In the genomic region with DNA sequence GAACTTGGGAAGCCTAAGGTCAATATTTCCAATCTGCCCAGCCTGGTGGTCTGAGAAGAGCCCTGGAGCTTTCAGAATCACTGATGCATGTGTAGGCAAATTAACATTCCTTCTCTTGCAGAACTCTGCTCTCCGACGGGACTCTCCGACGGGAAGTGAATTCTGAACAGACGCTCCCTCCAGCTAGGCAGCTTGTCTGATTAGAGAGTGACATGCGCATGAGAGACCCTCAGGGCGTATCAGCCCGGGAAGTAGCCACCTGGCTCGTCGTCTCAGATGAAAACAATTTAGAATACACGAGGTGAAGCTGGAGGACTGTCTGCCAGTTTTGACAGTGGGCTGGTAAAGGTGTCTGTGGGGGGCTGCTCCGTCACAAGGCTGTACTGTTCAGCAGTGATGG, we compare ENCODE assay signal across 11 cellular contexts.
DNase-seq lines count a peak whose midpoint lies in the region; FAIRE-seq and TF ChIP-seq lines count a peak whose summit lies in the region.
"Had no signal": no experiment of that assay in that cellular context is flagged by ENCODE, and none has a peak within 500 bp of the region (broad histone marks: within the 10 kb centered on the region; RNA-seq: fewer than 3 reads in every experiment).

No MANE protein-coding gene starts in this region.

- TF ChIP-seq CTCF in endodermal cell (conservative IDR thresholded peaks at IDR 0.05) (no peak), kidney (IDR thresholded peaks at IDR 0.05; ENCODE audit: borderline replicate concordance, extremely low read depth, insufficient read depth) (no peak)

- H4K91ac ChIP-seq in neuronal stem cell (ENCODE audit: low read depth, low read length, poor library complexity), result no peak overlapping the region

- H2BK5ac ChIP-seq in neuronal stem cell (ENCODE audit: low read length), result no peak overlapping the region

- H3K9me3 ChIP-seq in HUES48 (ENCODE audit: control insufficient read depth, insufficient read depth, low read length) (no peaks in the 10 kb centered on the region), endodermal cell (ENCODE audit: control insufficient read depth, low read length) (no peaks in the 10 kb centered on the region), neuronal stem cell (replicated peaks in 1 of 2; ENCODE audit: control insufficient read depth in 2 of 2, insufficient read depth in 1 of 2, low read depth in 1 of 2, low read length in 2 of 2) (no peaks in the 10 kb centered on the region), kidney (ENCODE audit: control insufficient read depth in 1 of 2, low read length in 2 of 2) (no peaks in the 10 kb centered on the region)
- H3K9me3 ChIP-seq: gastrocnemius medialis had no signal

- DNase-seq in NCI-H69 (lab: John Stamatoyannopoulos, UW), result peak; percentile 5
- DNase-seq in endodermal cell, result no peak
- no peak for DNase-seq in neuronal stem cell (ENCODE audit: low spot score)
- no peak for DNase-seq in kidney
- no peak for DNase-seq in NCI-H748 (lab: John Stamatoyannopoulos, UW; ENCODE audit: unreplicated experiment)
- DNase-seq in activated CD4-positive, alpha-beta T cell treated with anti-CD3 and anti-CD28 coated beads, Interleukin-2, amount 50 U/mL, for 4 hours, result no peak

- H3K4me1 ChIP-seq in HUES48 (ENCODE audit: control insufficient read depth, insufficient read depth, low read length) (peaks cover 13% of the 10 kb centered on the region), endodermal cell (ENCODE audit: control insufficient read depth, insufficient read depth, low read length) (no peaks in the 10 kb centered on the region), neuronal stem cell (ENCODE audit: control insufficient read depth in 2 of 2, insufficient read depth in 1 of 2, low read depth in 1 of 2, low read length in 2 of 2) (peaks cover 3 to 15% of the 10 kb centered on the region in 2 donors), kidney (ENCODE audit: control insufficient read depth in 1 of 2, insufficient read depth in 1 of 2, low read depth in 1 of 2, low read length in 2 of 2) (peaks cover 0 to 4% of the 10 kb centered on the region in 2 donors)
- H3K4me1 ChIP-seq: gastrocnemius medialis had no signal

- no peak overlapping the region for H4K8ac ChIP-seq in neuronal stem cell (ENCODE audit: low read depth, low read length)

- H3K27ac ChIP-seq in HUES48 (ENCODE audit: low read depth, low read length), result no peak overlapping the region
- H3K27ac ChIP-seq in endodermal cell (ENCODE audit: low read depth, low read length), result no peak overlapping the region
- H3K27ac ChIP-seq in neuronal stem cell (replicated peaks; ENCODE audit: low read length), result no peak overlapping the region
- H3K27ac ChIP-seq in kidney (ENCODE audit: low read depth in 2 of 2, low read length in 2 of 2), result no peak overlapping the region
- H3K27ac ChIP-seq: gastrocnemius medialis had no signal

- no peak overlapping the region for H3K23ac ChIP-seq in neuronal stem cell (ENCODE audit: low read depth, low read length, poor library complexity)

- no peaks in the 10 kb centered on the region for H3K27me3 ChIP-seq in HUES48 (ENCODE audit: control insufficient read depth, insufficient read depth, low read length)
- no peaks in the 10 kb centered on the region for H3K27me3 ChIP-seq in endodermal cell (ENCODE audit: control insufficient read depth, insufficient read depth, low read length, poor library complexity, severe bottlenecking)
- H3K27me3 ChIP-seq in neuronal stem cell (ENCODE audit: control insufficient read depth in 3 of 3, insufficient read depth in 3 of 3, low read depth in 1 of 3, low read length in 3 of 3), result peaks cover 0 to 19% (median 0%) of the 10 kb centered on the region in 3 experiments
- H3K27me3 ChIP-seq: gastrocnemius medialis had no signal

- peak overlapping the region; percentile 44 for H3K4me3 Mint-ChIP-seq in endodermal cell
- H3K4me3 Mint-ChIP-seq: CD14-positive monocyte had no signal

- H3K4me3 ChIP-seq in HUES48 (ENCODE audit: low read depth, low read length) (0 out of 2 replicates have a peak overlapping the region, but pooled peaks have one; percentile 10), endodermal cell (ENCODE audit: low read length) (no peak overlapping the region), neuronal stem cell (ENCODE audit: low read length in 2 of 2) (no peak overlapping the region), kidney (ENCODE audit: low read length in 2 of 2) (peak overlapping the region in 1 of 2 donors; percentile 33)
- H3K4me3 ChIP-seq: gastrocnemius medialis had no signal

- H2AFZ ChIP-seq in neuronal stem cell (ENCODE audit: low read length), result peak overlapping the region; percentile 81

- no peak overlapping the region for H3K27ac Mint-ChIP-seq in endodermal cell

- no peak overlapping the region for H3K4me2 ChIP-seq in neuronal stem cell (ENCODE audit: insufficient read depth, low read length, poor library complexity, severe bottlenecking)

- H3K36me3 ChIP-seq in HUES48 (ENCODE audit: control insufficient read depth, insufficient read depth, low read length) (no peaks in the 10 kb centered on the region), endodermal cell (ENCODE audit: control insufficient read depth, insufficient read depth, low read length) (no peaks in the 10 kb centered on the region), neuronal stem cell (replicated peaks in 1 of 2; ENCODE audit: control insufficient read depth in 2 of 2, insufficient read depth in 2 of 2, low read length in 2 of 2) (no peaks in the 10 kb centered on the region), kidney (ENCODE audit: control insufficient read depth in 1 of 2, insufficient read depth in 2 of 2, low read length in 2 of 2) (no peaks in the 10 kb centered on the region)
- H3K36me3 ChIP-seq: gastrocnemius medialis had no signal

- no peak overlapping the region for H3K4ac ChIP-seq in neuronal stem cell (ENCODE audit: low read length)

- no peaks in the 10 kb centered on the region for H3K9me3 Mint-ChIP-seq in endodermal cell
- H3K9me3 Mint-ChIP-seq: activated T-cell treated with anti-CD3 and anti-CD28 coated beads, Interleukin-2, amount 50 U/mL, for 72 hours; CD14-positive monocyte had no signal

- no peak overlapping the region for H2BK120ac ChIP-seq in neuronal stem cell (ENCODE audit: low read depth, low read length)

- H3K18ac ChIP-seq in neuronal stem cell (ENCODE audit: low read length), result no peak overlapping the region

- no peak overlapping the region for H3K14ac ChIP-seq in neuronal stem cell (ENCODE audit: low read length)

- no peak overlapping the region for H2BK12ac ChIP-seq in neuronal stem cell (ENCODE audit: low read length)

- H3K79me1 ChIP-seq in neuronal stem cell (ENCODE audit: low read depth, low read length), result no peaks in the 10 kb centered on the region

- WGBS in endodermal cell (ENCODE audit: insufficient coverage in 1 of 2, insufficient read length in 1 of 2), 2 experiments, result 61 to 79% methylated on average over 7 to 12 of the region's 12 CpGs
- WGBS in neuronal stem cell (ENCODE audit: extremely low coverage in 2 of 2, insufficient read length in 2 of 2, insufficient replicate concordance in 1 of 2), 2 donors, result no CpG with 5 or more reads among the region's 12 CpGs

- H3K9ac ChIP-seq in HUES48 (ENCODE audit: low read depth, low read length), result no peak overlapping the region
- H3K9ac ChIP-seq in endodermal cell (ENCODE audit: extremely low read depth, low read length, poor library complexity, severe bottlenecking), result no peak overlapping the region
- no peak overlapping the region for H3K9ac ChIP-seq in neuronal stem cell (ENCODE audit: low read depth, low read length, poor library complexity)
- H3K9ac ChIP-seq in kidney (ENCODE audit: low read length in 2 of 2), result peak overlapping the region in 1 of 2 donors; percentile 34

- intact Hi-C loops in kidney (cut with DNase I), result loop anchor here (10.0 kb wide), 1 partner anchor 276 kb away; no protein-coding TSS in a partner anchor

- H3K36me3 Mint-ChIP-seq in endodermal cell (ENCODE audit: low read depth), result no peaks in the 10 kb centered on the region

- H3K27me3 Mint-ChIP-seq in endodermal cell (ENCODE audit: insufficient read depth), result peaks cover 32% of the 10 kb centered on the region

- peaks cover 10% of the 10 kb centered on the region for H3K4me1 Mint-ChIP-seq in endodermal cell

- no peak for FAIRE-seq in kidney (lab: Jason Lieb, UNC)
- FAIRE-seq: H54 had no signal

- H2BK15ac ChIP-seq in neuronal stem cell (ENCODE audit: low read length), result no peak overlapping the region

- no peak overlapping the region for H2AK5ac ChIP-seq in neuronal stem cell (ENCODE audit: low read depth, low read length)
